In the genomic region with DNA sequence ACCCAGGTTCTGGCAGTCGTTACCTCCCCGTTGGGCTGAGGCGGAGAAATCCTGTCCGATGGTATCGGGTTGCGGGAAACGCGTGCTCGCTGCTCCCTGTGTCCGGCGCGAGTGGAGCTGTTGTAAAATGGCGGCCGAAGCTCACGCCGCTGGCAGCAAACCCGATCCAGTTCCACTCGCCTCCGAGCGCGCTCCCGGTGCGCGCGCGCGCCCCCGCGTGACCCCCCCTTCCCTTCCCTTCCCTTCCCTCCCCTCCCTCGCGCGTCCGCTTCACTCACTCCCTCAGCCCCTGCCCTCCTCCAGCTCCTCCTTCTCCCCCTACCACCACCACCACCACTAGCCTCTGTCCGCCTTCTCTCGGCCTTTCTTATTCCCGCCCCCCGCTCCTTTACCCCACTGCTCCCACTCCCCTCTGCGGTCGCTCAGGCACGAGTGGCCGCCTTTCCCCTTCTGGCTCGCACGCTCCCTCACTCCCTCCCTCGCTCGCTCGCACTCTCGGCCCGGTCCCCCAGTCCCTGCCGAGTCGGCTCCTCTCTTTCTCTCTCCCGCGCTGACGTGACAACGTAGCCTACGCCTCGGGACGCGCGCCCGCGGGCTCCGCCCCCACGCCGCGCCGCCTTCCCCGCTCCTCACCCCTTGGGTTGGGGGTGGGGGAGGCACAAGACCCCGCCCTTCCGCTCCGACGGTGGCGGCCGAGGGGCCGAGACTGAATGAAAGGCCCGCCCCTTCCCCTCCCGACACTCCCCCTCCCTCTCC, we compare ENCODE assay signal across 8 cellular contexts. TPM values are rescaled to one million over a fixed set of nuclear protein-coding genes. Genes with fewer than 3 reads are reported as not detected.
DNase-seq lines count a peak whose midpoint lies in the region; ATAC-seq and TF ChIP-seq lines count a peak whose summit lies in the region.

Gene SYNCRIP, minus strand, starts transcription at position 113 of the 756 bp plus-strand sequence. CDS start 1,447 bp downstream, outside the sequence.

- ATAC-seq in GM19035 (IDR thresholded peaks at IDR 0.05; ENCODE audit: unreplicated experiment) (peak; percentile 66), HG03342 (IDR thresholded peaks at IDR 0.05; ENCODE audit: unreplicated experiment) (peak; percentile 76)

- peaks cover 32 to 54% (median 48%) of the 10 kb centered on the region in 6 donors for H3K4me1 ChIP-seq in spleen

- 0 to 1% (median 1%) methylated on average over 67 to 76 of the region's 76 CpGs for WGBS in spleen, 5 donors

- DNase-seq in AG09319 (ENCODE audit: extremely low read depth, low read depth): peak; percentile 98
- DNase-seq in NCI-H345 treated with DMSO at 0.1 percent for 48 hours (lab: John Stamatoyannopoulos, UW; ENCODE audit: unreplicated experiment): peak; percentile 90
- peak; percentile 97 to 99 (median 98) for DNase-seq in activated CD4-positive, CD25-positive, alpha-beta regulatory T cell (lab: John Stamatoyannopoulos, UW)
- DNase-seq in caudate nucleus (lab: John Stamatoyannopoulos, UW): peak; percentile 70 to 99 (median 98)
- DNase-seq in inferior parietal cortex (ENCODE audit: extremely low spot score): peak; percentile 96
- DNase-seq in spleen: peak; percentile 100

- peak in 2 of 3 donors; percentile 81 to 92 for TF ChIP-seq POLR2A in spleen (IDR thresholded peaks at IDR 0.05)

- no peaks in the 10 kb centered on the region for H3K9me3 ChIP-seq in spleen

- peak within 1 kb of the TSS; percentile 92 to 99 (median 98) for H3K4me3 ChIP-seq in spleen

- H3K36me3 ChIP-seq in spleen: peaks cover 0 to 29% (median 20%) of the 10 kb centered on the region in 6 donors

- intact Hi-C loops in spleen (cut with DNase I; ENCODE audit: low total_unique reads): loop anchor here (2.0 to 10.0 kb wide), 2 partner anchors 36 to 48 kb away; partner anchors contain the start of gene SNX14

- no peaks in the 10 kb centered on the region for H3K27me3 ChIP-seq in spleen (replicated peaks in 1 of 7)

- TF ChIP-seq CTCF in AG09319 (IDR thresholded peaks at IDR 0.05; ENCODE audit: low read depth, low read length) (no peak), spleen (IDR thresholded peaks at IDR 0.05 in 8 of 11, conservative IDR thresholded peaks at IDR 0.05 in 3 of 11) (peak in 3 of 11 experiments; percentile 3 to 26 (median 8))

- H3K27ac ChIP-seq in caudate nucleus (ENCODE audit: low read depth, low read length) (peak within 1 kb of the TSS; percentile 99), spleen (peak within 1 kb of the TSS; percentile 97 to 99 (median 98))

RNA-seq across cellular contexts. Expression of gene SYNCRIP, which starts in this region (rescaled TPM):
- total RNA-seq in spleen: 10 to 100 TPM; 60.0 to 92.1 (median 75.7) TPM
- 10 to 100 TPM; 21.2 to 33.7 (median 29.0) TPM for polyA plus RNA-seq in spleen

Comparison
In these comparisons a context has a peak if more than half of its experiments do, and no peak if none do; other contexts are left out.
1. Peak in every context shown above with its lines: DNase-seq, ATAC-seq, H3K4me3 ChIP-seq and H3K27ac ChIP-seq.